23 cellular contexts compared by ENCODE assay signal in the genomic region with DNA sequence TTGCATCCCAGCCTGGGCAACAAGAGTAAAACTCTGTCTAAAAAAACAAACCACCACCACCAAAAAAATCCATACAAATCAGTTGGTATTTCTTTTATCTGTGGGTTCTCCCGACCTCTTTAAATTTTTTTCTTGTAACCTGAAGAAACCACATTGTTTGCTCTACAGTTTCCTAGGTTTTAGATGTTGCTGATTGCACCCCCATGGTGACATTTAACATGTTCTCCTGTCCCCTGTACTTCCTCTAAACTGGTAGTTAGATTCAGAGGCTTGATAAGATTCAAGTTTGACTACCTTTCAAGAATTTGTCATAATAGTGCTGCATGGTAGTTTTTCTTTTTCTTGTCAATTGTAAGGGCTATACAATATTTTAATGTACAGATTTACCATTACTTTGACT. TPM values are rescaled to one million over a fixed set of nuclear protein-coding genes. Genes with fewer than 3 reads are reported as not detected.
"Had no signal": no experiment of that assay in that cellular context is flagged by ENCODE, and none has a peak within 500 bp of the region (broad histone marks: within the 10 kb centered on the region; RNA-seq: fewer than 3 reads in every experiment).

No MANE protein-coding gene starts in this region.

- H3K27me3 Mint-ChIP-seq: activated naive CD8-positive, alpha-beta T cell treated with anti-CD3 and anti-CD28 coated beads, Interleukin-2, amount 50 U/mL, for 24 hours; brain; naive thymus-derived CD8-positive, alpha-beta T cell; stimulated activated memory B cell treated with anti-CD40 and anti-IgM and Interleukin-4, amounts not matched to agents 10 μg/mL and 1 μg/mL and 100 μg/mL, for 72 hours had no signal

- H3K4me2 ChIP-seq: hepatocyte, neural progenitor cell, smooth muscle cell had no signal

- H3K4me3 ChIP-seq: hepatocyte, left ventricle myocardium inferior, neural progenitor cell, smooth muscle cell, stomach, transverse colon, uterus had no signal

- H3K9me3 ChIP-seq: stomach, transverse colon, uterus had no signal

- H3K27ac ChIP-seq: epithelial cell of prostate, hepatocyte, left ventricle myocardium inferior, neural progenitor cell, stomach, transverse colon, uterus, VCaP had no signal

- H3K27ac Mint-ChIP-seq: activated naive CD4-positive, alpha-beta T cell treated with anti-CD3 and anti-CD28 coated beads for 36 hours; activated naive CD8-positive, alpha-beta T cell treated with anti-CD3 and anti-CD28 coated beads, Interleukin-2, amount 50 U/mL, for 24 hours; activated T-cell treated with anti-CD3 and anti-CD28 coated beads, Interleukin-2, amount 50 U/mL, for 72 hours; brain; mesothelial cell of epicardium; neural progenitor cell; stimulated activated memory B cell treated with anti-CD40 and anti-IgM and Interleukin-4, amounts not matched to agents 10 μg/mL and 1 μg/mL and 100 μg/mL, for 72 hours; T-helper 2 cell treated with Interferon-gamma antibody and Interleukin-4, amounts not matched to agents 5 μg/mL and 100 μg/mL, for 36 hours had no signal

- ATAC-seq: activated naive CD8-positive, alpha-beta T cell treated with anti-CD3 and anti-CD28 coated beads, Interleukin-2, amount 50 U/mL, for 24 hours; activated T-cell treated with anti-CD3 and anti-CD28 coated beads, Interleukin-2, amount 50 U/mL, for 72 hours; naive thymus-derived CD8-positive, alpha-beta T cell; sciatic nerve; stimulated activated memory B cell treated with anti-CD40 and anti-IgM and Interleukin-4, amounts not matched to agents 10 μg/mL and 1 μg/mL and 100 μg/mL, for 72 hours had no signal

- H3K27me3 ChIP-seq: hepatocyte, neural progenitor cell, stomach, transverse colon, uterus had no signal

- H3K4me1 ChIP-seq: left ventricle myocardium inferior, neural progenitor cell, stomach, transverse colon, uterus had no signal

- H2AFZ ChIP-seq: hepatocyte, neural progenitor cell had no signal

- DNase-seq: activated CD4-positive, alpha-beta T cell treated with anti-CD3 and anti-CD28 coated beads, Interleukin-2, amount 50 U/mL, for 48 hours; activated CD4-positive, CD25-positive, alpha-beta regulatory T cell treated with anti-CD3 and anti-CD28 coated beads, Interleukin-2, amount 50 U/mL, for 72 hours; activated effector memory CD4-positive, alpha-beta T cell treated with Interleukin-2 at 50 U/mL for 16 hours; activated naive CD4-positive, alpha-beta T cell treated with anti-CD3 and anti-CD28 coated beads for 36 hours; activated naive CD8-positive, alpha-beta T cell treated with anti-CD3 and anti-CD28 coated beads, Interleukin-2, amount 50 U/mL, for 24 hours; activated T-cell treated with anti-CD3 and anti-CD28 coated beads, Interleukin-2, amount 50 U/mL, for 72 hours; left ventricle myocardium inferior; naive thymus-derived CD8-positive, alpha-beta T cell; posterior cingulate gyrus; stimulated activated CD4-positive, alpha-beta T cell treated with anti-CD3 and anti-CD28 coated beads, Interleukin-15, amount 100 ng/mL, for 24 hours; stomach; transverse colon; uterus had no signal

- H3K4me1 Mint-ChIP-seq: brain, mesothelial cell of epicardium, neural progenitor cell had no signal

- H3K4me3 Mint-ChIP-seq: activated naive CD4-positive, alpha-beta T cell treated with anti-CD3 and anti-CD28 coated beads for 36 hours; activated naive CD8-positive, alpha-beta T cell treated with anti-CD3 and anti-CD28 coated beads, Interleukin-2, amount 50 U/mL, for 24 hours; activated T-cell treated with anti-CD3 and anti-CD28 coated beads, Interleukin-2, amount 50 U/mL, for 72 hours; brain; mesothelial cell of epicardium; naive thymus-derived CD8-positive, alpha-beta T cell; neural progenitor cell; stimulated activated memory B cell treated with anti-CD40 and anti-IgM and Interleukin-4, amounts not matched to agents 10 μg/mL and 1 μg/mL and 100 μg/mL, for 72 hours; T-helper 2 cell treated with Interferon-gamma antibody and Interleukin-4, amounts not matched to agents 5 μg/mL and 100 μg/mL, for 36 hours had no signal

- H3K9me3 Mint-ChIP-seq: activated naive CD4-positive, alpha-beta T cell treated with anti-CD3 and anti-CD28 coated beads for 36 hours; stimulated activated memory B cell treated with anti-CD40 and anti-IgM and Interleukin-4, amounts not matched to agents 10 μg/mL and 1 μg/mL and 100 μg/mL, for 72 hours had no signal

- H3K79me2 ChIP-seq: hepatocyte had no signal

- H3K36me3 ChIP-seq: uterus had no signal

- H3K9ac ChIP-seq: neural progenitor cell had no signal

RNA-seq across cellular contexts. Expression of a gene that starts 55.1 kb away (rescaled TPM):
- total RNA-seq: activated T-cell treated with anti-CD3 and anti-CD28 coated beads, Interleukin-2, amount 50 U/mL, for 72 hours; naive thymus-derived CD8-positive, alpha-beta T cell had no signal
